15 cellular contexts compared by ENCODE assay signal in the genomic region with DNA sequence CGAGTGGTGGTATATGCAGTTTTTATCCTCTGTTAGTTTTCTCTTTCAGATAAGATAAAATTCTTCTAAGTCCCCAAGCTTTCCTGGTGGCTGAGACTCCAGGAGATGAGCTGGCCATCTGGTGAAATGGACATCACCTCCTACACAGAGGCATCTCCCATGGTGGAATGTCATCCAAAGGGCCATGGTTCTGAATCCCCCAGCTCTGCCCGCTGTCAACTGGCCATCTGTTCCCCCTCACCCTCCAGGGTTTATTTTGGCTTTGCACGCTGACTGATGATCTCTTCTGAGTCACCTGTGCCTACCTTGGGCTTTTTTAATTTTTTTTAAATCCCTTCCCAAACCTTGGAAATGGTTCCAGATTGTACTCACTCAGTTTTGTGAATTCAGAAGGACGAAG. TPM values are rescaled to one million over a fixed set of nuclear protein-coding genes. Genes with fewer than 3 reads are reported as not detected.
A peak's percentile ranks its signal among the peaks of the same experiment; 100 is the strongest.
DNase-seq lines count a peak whose midpoint lies in the region; ATAC-seq and TF ChIP-seq lines count a peak whose summit lies in the region.
"Had no signal": no experiment of that assay in that cellular context is flagged by ENCODE, and none has a peak within 500 bp of the region (broad histone marks: within the 10 kb centered on the region; RNA-seq: fewer than 3 reads in every experiment).

No MANE protein-coding gene starts in this region.

- H3K36me3 ChIP-seq in IMR-90 (ENCODE audit: control insufficient read depth, insufficient read depth, low read length) (no peaks in the 10 kb centered on the region), stomach (no peaks in the 10 kb centered on the region)
- H3K36me3 ChIP-seq: HAP-1 had no signal

- intact Hi-C loops in IMR-90 (cut with micrococcal nuclease), result loop anchor here (2.0 kb wide), 1 partner anchor 59 kb away; no protein-coding TSS in a partner anchor
- intact Hi-C loops in stomach (cut with DNase I; ENCODE audit: low total_unique reads), result no loop called here

- no peak overlapping the region for H2BK15ac ChIP-seq in IMR-90 (ENCODE audit: low read depth, low read length)

- no TSS peak for BruUV-seq in IMR-90 (replicated peaks; lab: Mats Ljungman, UMichigan)

- no peak overlapping the region for H3K27ac Mint-ChIP-seq in osteocyte (ENCODE audit: unreplicated experiment)
- no peak overlapping the region for H3K27ac Mint-ChIP-seq in mesothelial cell of epicardium
- H3K27ac Mint-ChIP-seq: CD4-positive, alpha-beta memory T cell; HFFc6 had no signal

- CTCF ChIA-PET in IMR-90 (lab: Yijun Ruan, JAX), result no interaction called here

- WGBS in IMR-90 (ENCODE audit: extremely low coverage in 2 of 2, insufficient read length in 1 of 2), 2 experiments, result no CpG with 5 or more reads among the region's 4 CpGs
- 72 to 81% (median 74%) methylated on average over 4 of the region's 4 CpGs for WGBS in stomach, 5 donors

- H4K8ac ChIP-seq in IMR-90 (ENCODE audit: low read depth in 2 of 2, low read length in 2 of 2), result no peak overlapping the region

- no peak overlapping the region for H2BK120ac ChIP-seq in IMR-90 (ENCODE audit: low read depth, low read length)

- TF ChIP-seq RAD21 in IMR-90 (IDR thresholded peaks at IDR 0.05; ENCODE audit: low read length), result no peak

- TF ChIP-seq POLR2A in IMR-90 (IDR thresholded peaks at IDR 0.05; ENCODE audit: low read depth, low read length) (no peak), stomach (IDR thresholded peaks at IDR 0.05) (no peak)

- peak overlapping the region; percentile 62; the same call in 1 of the 2 replicates for H3K23ac ChIP-seq in IMR-90 (ENCODE audit: low read depth, low read length)

- no peak for TF ChIP-seq CTCF in IMR-90 (conservative IDR thresholded peaks at IDR 0.05; ENCODE audit: low read depth, low read length)
- no peak for TF ChIP-seq CTCF in osteocyte (IDR thresholded peaks at IDR 0.05)
- no peak for TF ChIP-seq CTCF in mesothelial cell of epicardium (IDR thresholded peaks at IDR 0.05; ENCODE audit: unreplicated experiment)
- TF ChIP-seq CTCF in stomach (IDR thresholded peaks at IDR 0.05), result no peak

- in situ Hi-C loops in G401 (cut with HindIII; ENCODE audit: low sequenced_read_pairs), result no loop called here
- in situ Hi-C loops in IMR-90 (cut with MboI; ENCODE audit: low sequenced_read_pairs), result no loop called here

- no peak overlapping the region for H2BK5ac ChIP-seq in IMR-90 (ENCODE audit: low read depth, low read length, poor library complexity, severe bottlenecking)

- H3K9me1 ChIP-seq in IMR-90 (ENCODE audit: insufficient read depth, low read length), result peaks cover 8% of the 10 kb centered on the region

- H3K36me3 Mint-ChIP-seq in osteocyte (ENCODE audit: unreplicated experiment) (no peaks in the 10 kb centered on the region), mesothelial cell of epicardium (no peaks in the 10 kb centered on the region)
- H3K36me3 Mint-ChIP-seq: CD4-positive, alpha-beta memory T cell had no signal

- no peak overlapping the region for H3K9ac ChIP-seq in IMR-90 (ENCODE audit: low read depth, low read length)

- no peaks in the 10 kb centered on the region for H3K27me3 Mint-ChIP-seq in osteocyte (ENCODE audit: unreplicated experiment)
- H3K27me3 Mint-ChIP-seq in mesothelial cell of epicardium (ENCODE audit: low read depth), result peaks cover 17% of the 10 kb centered on the region

- H3K56ac ChIP-seq in IMR-90 (ENCODE audit: extremely low read depth, insufficient read depth, low read length), result no peak overlapping the region

- TF ChIP-seq EP300 in stomach (IDR thresholded peaks at IDR 0.05), result no peak

- H3K4me3 Mint-ChIP-seq in osteocyte (ENCODE audit: unreplicated experiment), result no peak overlapping the region
- no peak overlapping the region for H3K4me3 Mint-ChIP-seq in mesothelial cell of epicardium
- H3K4me3 Mint-ChIP-seq: CD4-positive, alpha-beta memory T cell; HFFc6 had no signal

- H3K18ac ChIP-seq in IMR-90 (ENCODE audit: low read depth, low read length), result no peak overlapping the region

- H3K4me1 Mint-ChIP-seq in osteocyte (ENCODE audit: unreplicated experiment) (peaks cover 2% of the 10 kb centered on the region), mesothelial cell of epicardium (peaks cover 2% of the 10 kb centered on the region)
- H3K4me1 Mint-ChIP-seq: CD4-positive, alpha-beta memory T cell had no signal

- H2AK5ac ChIP-seq in IMR-90 (ENCODE audit: low read depth, low read length), result no peak overlapping the region

- H4K91ac ChIP-seq in IMR-90 (ENCODE audit: insufficient read depth, low read depth, low read length), result no peak overlapping the region

- no peak overlapping the region for H3K4ac ChIP-seq in IMR-90 (ENCODE audit: low read depth, low read length)

- H3K9me3 ChIP-seq in IMR-90 (ENCODE audit: control insufficient read depth, insufficient read depth, low read length), result no peaks in the 10 kb centered on the region
- H3K9me3 ChIP-seq in stomach, result no peaks in the 10 kb centered on the region
- H3K9me3 ChIP-seq: HAP-1 had no signal

- DNase-seq in G401 (ENCODE audit: low spot score) (peak; percentile 95), IMR-90 (no peak), cerebellar cortex (ENCODE audit: low spot score) (peak; percentile 93), osteocyte (ENCODE audit: extremely low spot score, unreplicated experiment) (peak; percentile 54), mesothelial cell of epicardium (ENCODE audit: low spot score in 2 of 2, unreplicated experiment in 2 of 2) (no peak), stomach (no peak)
- DNase-seq: Calu3; CD4-positive, alpha-beta memory T cell; COR-L47; DMS53; DMS79 treated with DMSO at 0.1 percent for 48 hours; GOT3; HFFc6 had no signal

- ATAC-seq in IMR-90 (ENCODE audit: low read depth) (no peak), GM19328 (IDR thresholded peaks at IDR 0.05; ENCODE audit: unreplicated experiment) (no peak)

- dilution Hi-C loops in IMR-90 (cut with HindIII; ENCODE audit: low sequenced_read_pairs, unreplicated experiment), result no loop called here

- no peak overlapping the region for H3K4me2 ChIP-seq in IMR-90 (ENCODE audit: low read depth, low read length)

- no peak overlapping the region for H2AK9ac ChIP-seq in IMR-90 (replicated peaks; ENCODE audit: low read depth, low read length, poor library complexity)

- H3K4me1 ChIP-seq in IMR-90 (ENCODE audit: control insufficient read depth, insufficient read depth, low read length) (no peaks in the 10 kb centered on the region), stomach (no peaks in the 10 kb centered on the region)
- H3K4me1 ChIP-seq: HAP-1 had no signal

- H3K14ac ChIP-seq in IMR-90 (replicated peaks; ENCODE audit: low read depth, low read length), result no peak overlapping the region

- H3K9me3 Mint-ChIP-seq in osteocyte (ENCODE audit: unreplicated experiment) (no peaks in the 10 kb centered on the region), mesothelial cell of epicardium (no peaks in the 10 kb centered on the region)
- H3K9me3 Mint-ChIP-seq: HFFc6 had no signal

- H3K27ac ChIP-seq in IMR-90 (ENCODE audit: insufficient read depth, low read length) (no peak overlapping the region), stomach (no peak overlapping the region)

- H4K5ac ChIP-seq in IMR-90 (ENCODE audit: low read depth, low read length), result no peak overlapping the region

- no peaks in the 10 kb centered on the region for H3K27me3 ChIP-seq in IMR-90 (ENCODE audit: control insufficient read depth, insufficient read depth, low read length)
- H3K27me3 ChIP-seq in stomach, result peaks cover 0 to 17% (median 0%) of the 10 kb centered on the region in 3 donors

- H3K4me3 ChIP-seq in IMR-90 (ENCODE audit: insufficient read depth, low read depth, low read length), result no peak overlapping the region
- H3K4me3 ChIP-seq in stomach, result no peak overlapping the region
- H3K4me3 ChIP-seq: HAP-1 had no signal

- no peak overlapping the region for H2BK20ac ChIP-seq in IMR-90 (ENCODE audit: low read depth, low read length)

- H2AFZ ChIP-seq in IMR-90 (replicated peaks; ENCODE audit: low read length, poor library complexity), result no peak overlapping the region

- POLR2A ChIA-PET in IMR-90 (lab: Charles Lee; ENCODE audit: unreplicated experiment), result no interaction called here

- peaks cover 9 to 30% of the 10 kb centered on the region in 2 experiments; a peak in 3 of 4 replicates for H3K79me1 ChIP-seq in IMR-90 (ENCODE audit: low read depth in 1 of 2, low read length in 2 of 2)

- no peaks in the 10 kb centered on the region for H4K20me1 ChIP-seq in IMR-90 (ENCODE audit: insufficient read depth, low read length)

TF ChIP-seq in IMR-90, 13 proteins besides CTCF, POLR2A, EP300 and RAD21 (continues in another document):
- TF ChIP-seq MAZ (IDR thresholded peaks at IDR 0.05; ENCODE audit: borderline replicate concordance, low read depth, low read length) (no peak), FOS (IDR thresholded peaks at IDR 0.05; ENCODE audit: low read depth, low read length) (no peak), NFE2L2 (IDR thresholded peaks at IDR 0.05; ENCODE audit: low read depth, low read length) (no peak), RCOR1 (IDR thresholded peaks at IDR 0.05; ENCODE audit: insufficient replicate concordance, low read length) (no peak), SMC3 (IDR thresholded peaks at IDR 0.05; ENCODE audit: low read depth, low read length) (no peak), CHD1 (IDR thresholded peaks at IDR 0.05; ENCODE audit: low read depth, low read length) (no peak), CEBPB (IDR thresholded peaks at IDR 0.05; ENCODE audit: low read depth, low read length) (no peak), BHLHE40 (IDR thresholded peaks at IDR 0.05; ENCODE audit: low read depth, low read length) (no peak), MAFK (IDR thresholded peaks at IDR 0.05; ENCODE audit: low read depth, low read length) (no peak)
- TF ChIP-seq, protein P1, sequence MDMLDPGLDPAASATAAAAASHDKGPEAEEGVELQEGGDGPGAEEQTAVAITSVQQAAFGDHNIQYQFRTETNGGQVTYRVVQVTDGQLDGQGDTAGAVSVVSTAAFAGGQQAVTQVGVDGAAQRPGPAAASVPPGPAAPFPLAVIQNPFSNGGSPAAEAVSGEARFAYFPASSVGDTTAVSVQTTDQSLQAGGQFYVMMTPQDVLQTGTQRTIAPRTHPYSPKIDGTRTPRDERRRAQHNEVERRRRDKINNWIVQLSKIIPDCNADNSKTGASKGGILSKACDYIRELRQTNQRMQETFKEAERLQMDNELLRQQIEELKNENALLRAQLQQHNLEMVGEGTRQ (IDR thresholded peaks at IDR 0.05; ENCODE audit: low read depth, low read length), result no peak

RNA-seq across cellular contexts. Expression of gene KIAA1549L, which starts 23.5 kb away (rescaled TPM):
- total RNA-seq in G401 (2014; rRNA removed; shearing (Covaris generic)), result 0.37 TPM in 1 of 2 replicates, not detected in the other
- total RNA-seq in IMR-90 (2012; rRNA removed), result 6.4 and 6.5 TPM in 2 replicates
- polyA plus RNA-seq in IMR-90 (2012; rRNA removed), result 6.1 and 7.4 TPM in 2 replicates
- polyA plus RNA-seq in IMR-90 (2012; cell fraction: cytosol; rRNA removed), result 2.0 and 3.2 TPM in 2 replicates
- 3.0 TPM in 2 replicates for polyA plus RNA-seq in IMR-90 (2012; cell fraction: nucleus; rRNA removed; ENCODE audit: low replicate concordance)
- total RNA-seq in osteocyte, result 7.2 and 7.6 TPM in 2 replicates
- 1.7 to 1.9 TPM (median 1.7 TPM) in 3 replicates for total RNA-seq in mesothelial cell of epicardium
- under 1 TPM in 1 of 5 donors, not detected in 4; 0.37 TPM for total RNA-seq in stomach
- polyA plus RNA-seq in stomach, result under 1 TPM; under 0.01 to 0.15 (median 0.15) TPM
- total RNA-seq: CD4-positive, alpha-beta memory T cell had no signal
- polyA plus RNA-seq: CD4-positive, alpha-beta memory T cell had no signal

Comparison
In these comparisons a context has a peak if more than half of its experiments do, and no peak if none do; other contexts are left out.
1. DNase-seq: peak in G401 (single experiment), cerebellar cortex (single experiment) and osteocyte (single experiment); none in IMR-90 (single experiment), mesothelial cell of epicardium (0 of 2) and stomach (single experiment).